Comparison of ENCODE assay signal across 20 cellular contexts in the genomic region with DNA sequence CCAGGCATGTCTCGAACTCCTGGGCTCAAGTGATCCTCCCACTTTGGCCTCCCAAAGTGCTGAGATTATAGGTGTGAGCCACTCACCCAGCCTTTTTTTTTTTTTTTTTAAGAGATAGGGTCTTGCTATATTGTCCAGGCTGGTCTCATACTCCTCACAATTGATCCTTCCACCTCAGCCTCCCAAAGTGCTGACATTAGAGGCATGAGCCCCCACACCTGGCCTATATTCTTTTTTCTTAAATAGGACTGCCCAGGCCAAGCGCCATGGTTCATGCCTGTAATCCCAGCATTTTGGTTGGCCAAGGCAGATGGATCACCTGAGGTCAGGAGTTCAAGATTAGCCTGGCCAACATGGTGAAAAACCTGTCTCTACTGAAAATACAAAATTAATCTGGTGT. TPM values are rescaled to one million over a fixed set of nuclear protein-coding genes. Genes with fewer than 3 reads are reported as not detected.
"Had no signal": no experiment of that assay in that cellular context is flagged by ENCODE, and none has a peak within 500 bp of the region (broad histone marks: within the 10 kb centered on the region; RNA-seq: fewer than 3 reads in every experiment).

No MANE protein-coding gene starts in this region.

- H3K27me3 ChIP-seq: body of pancreas had no signal

- H3K9me3 ChIP-seq: body of pancreas had no signal

- ATAC-seq: activated CD8-positive, alpha-beta memory T cell treated with anti-CD3 and anti-CD28 coated beads, Interleukin-2, amount 10 ng/mL, durations not matched to agents 7 days and 5 days; body of pancreas had no signal

- H3K4me1 ChIP-seq: body of pancreas had no signal

- H3K27ac ChIP-seq: body of pancreas had no signal

- DNase-seq: activated B cell treated with CpG ODN at 0.5 μM for 24 hours; activated CD4-positive, alpha-beta T cell treated with anti-CD3 and anti-CD28 coated beads for 1 hour; activated CD4-positive, alpha-beta T cell treated with anti-CD3 and anti-CD28 coated beads, Interleukin-2, amount 10 ng/mL, durations not matched to agents 24 days and 14 days; activated CD4-positive, alpha-beta T cell treated with anti-CD3 and anti-CD28 coated beads, Interleukin-2, amount 50 U/mL, for 48 hours; activated CD8-positive, alpha-beta memory T cell treated with anti-CD3 and anti-CD28 coated beads, Interleukin-2, amount 10 ng/mL, durations not matched to agents 7 days and 5 days; activated effector memory CD4-positive, alpha-beta T cell treated with Interleukin-2 at 50 U/mL for 16 hours; activated naive CD4-positive, alpha-beta T cell; activated T-cell treated with anti-CD3 and anti-CD28 coated beads, Interleukin-2, amount 50 U/mL, for 24 hours; aorta; Karpas-422; NCI-H1930; NCI-H2171 treated with DMSO at 0.1 percent for 48 hours; NCI-H226; NCI-H510A; NCI-H526 treated with DMSO at 0.1 percent for 48 hours; SHP77 treated with DMSO at 0.1 percent for 48 hours; T-helper 9 cell had no signal

- FAIRE-seq: bronchial epithelial cell had no signal

- H3K4me3 ChIP-seq: body of pancreas had no signal

RNA-seq across cellular contexts. Expression of a gene that starts 12.5 kb away (rescaled TPM):
- total RNA-seq: bronchial epithelial cell, SK-MEL-5 had no signal
